25 cellular contexts compared by ENCODE assay signal in genomic region chr2:153218851-153219250, GRCh38.
"Had no signal": no experiment of that assay in that cellular context is flagged by ENCODE, and none has a peak within 500 bp of the region (broad histone marks: within the 10 kb centered on the region; RNA-seq: fewer than 3 reads in every experiment).

No MANE protein-coding gene starts in this region.

- H3K36me3 ChIP-seq: colonic mucosa, esophagus muscularis mucosa, esophagus squamous epithelium, gastrocnemius medialis, gastroesophageal sphincter, heart left ventricle, heart right ventricle had no signal

- H3K4me3 ChIP-seq: colonic mucosa, coronary artery, dorsolateral prefrontal cortex, esophagus muscularis mucosa, esophagus squamous epithelium, gastrocnemius medialis, gastroesophageal sphincter, heart left ventricle, heart right ventricle had no signal

- H3K27me3 Mint-ChIP-seq: dendritic cell treated with granulocyte-macrophage colony-stimulating factor and Interleukin-4, amounts not matched to agents 40 ng/mL and 50 ng/mL, for 4 days; effector memory CD8-positive, alpha-beta T cell had no signal

- H3K9me3 Mint-ChIP-seq: endodermal cell had no signal

- H3K9me3 ChIP-seq: colonic mucosa, esophagus muscularis mucosa, esophagus squamous epithelium, gastrocnemius medialis, heart left ventricle had no signal

- H3K27ac ChIP-seq: colonic mucosa, coronary artery, dorsolateral prefrontal cortex, epithelial cell of prostate, esophagus muscularis mucosa, esophagus squamous epithelium, foreskin keratinocyte, gastrocnemius medialis, gastroesophageal sphincter, heart left ventricle, heart right ventricle had no signal

- DNase-seq: colonic mucosa; cortex of kidney; dermis blood vessel endothelial cell; dorsolateral prefrontal cortex; effector CD4-positive, alpha-beta T cell; effector CD8-positive, alpha-beta T cell; effector memory CD4-positive, alpha-beta T cell; effector memory CD8-positive, alpha-beta T cell; endodermal cell; erythroblast; esophagus squamous epithelium; foreskin fibroblast; foreskin keratinocyte; foreskin melanocyte; gastrocnemius medialis; glutamatergic neuron; head of caudate nucleus; heart left ventricle; heart right ventricle had no signal

- H3K4me1 ChIP-seq: colonic mucosa, esophagus muscularis mucosa, esophagus squamous epithelium, foreskin keratinocyte, gastrocnemius medialis, gastroesophageal sphincter, heart left ventricle, heart right ventricle had no signal

- H3K27ac Mint-ChIP-seq: dendritic cell treated with granulocyte-macrophage colony-stimulating factor and Interleukin-4, amounts not matched to agents 40 ng/mL and 50 ng/mL, for 4 days; effector memory CD8-positive, alpha-beta T cell; endodermal cell had no signal

- ATAC-seq: effector memory CD8-positive, alpha-beta T cell; esophagus mucosa; foreskin keratinocyte; gastrocnemius medialis; gastroesophageal sphincter; heart left ventricle; heart right ventricle had no signal

- H3K27me3 ChIP-seq: colonic mucosa, esophagus muscularis mucosa, esophagus squamous epithelium, foreskin keratinocyte, gastrocnemius medialis, gastroesophageal sphincter, heart left ventricle, heart right ventricle had no signal

- H3K4me3 Mint-ChIP-seq: dendritic cell treated with granulocyte-macrophage colony-stimulating factor and Interleukin-4, amounts not matched to agents 40 ng/mL and 50 ng/mL, for 4 days; effector memory CD8-positive, alpha-beta T cell; endodermal cell had no signal
